In the genomic region with DNA sequence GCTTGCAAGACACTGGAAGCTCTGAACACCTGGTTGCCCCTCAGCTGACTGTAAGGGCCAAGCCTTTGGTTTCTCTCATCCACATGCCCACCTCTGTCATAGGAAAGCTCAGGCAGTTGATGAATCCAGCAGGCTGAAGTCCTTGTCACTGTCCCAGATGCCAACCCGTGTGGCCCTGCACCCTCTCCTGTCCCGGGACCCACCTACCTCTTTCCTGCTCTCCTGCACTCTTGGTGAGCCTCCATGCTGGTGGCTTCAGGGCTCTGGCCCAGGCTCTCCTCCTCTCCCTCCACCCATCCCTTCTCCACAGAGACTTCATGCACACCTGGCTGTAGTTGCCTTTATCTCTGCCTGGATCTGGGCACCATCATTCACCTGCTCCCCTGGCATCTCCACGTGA, we compare ENCODE assay signal across 1 cellular context.
TF ChIP-seq lines count a peak whose summit lies in the region.

No MANE protein-coding gene starts in this region.

TF ChIP-seq in GM12878, 131 proteins besides CTCF, POLR2A, EP300 and RAD21:
- no peak for TF ChIP-seq SREBF1 (IDR thresholded peaks at IDR 0.05; ENCODE audit: low read length)
- no peak for TF ChIP-seq NBN (IDR thresholded peaks at IDR 0.05)
- no peak for TF ChIP-seq MTA2 (IDR thresholded peaks at IDR 0.05; ENCODE audit: low read depth)
- TF ChIP-seq BACH1 (IDR thresholded peaks at IDR 0.05; ENCODE audit: borderline replicate concordance), result no peak
- TF ChIP-seq, protein P1, sequence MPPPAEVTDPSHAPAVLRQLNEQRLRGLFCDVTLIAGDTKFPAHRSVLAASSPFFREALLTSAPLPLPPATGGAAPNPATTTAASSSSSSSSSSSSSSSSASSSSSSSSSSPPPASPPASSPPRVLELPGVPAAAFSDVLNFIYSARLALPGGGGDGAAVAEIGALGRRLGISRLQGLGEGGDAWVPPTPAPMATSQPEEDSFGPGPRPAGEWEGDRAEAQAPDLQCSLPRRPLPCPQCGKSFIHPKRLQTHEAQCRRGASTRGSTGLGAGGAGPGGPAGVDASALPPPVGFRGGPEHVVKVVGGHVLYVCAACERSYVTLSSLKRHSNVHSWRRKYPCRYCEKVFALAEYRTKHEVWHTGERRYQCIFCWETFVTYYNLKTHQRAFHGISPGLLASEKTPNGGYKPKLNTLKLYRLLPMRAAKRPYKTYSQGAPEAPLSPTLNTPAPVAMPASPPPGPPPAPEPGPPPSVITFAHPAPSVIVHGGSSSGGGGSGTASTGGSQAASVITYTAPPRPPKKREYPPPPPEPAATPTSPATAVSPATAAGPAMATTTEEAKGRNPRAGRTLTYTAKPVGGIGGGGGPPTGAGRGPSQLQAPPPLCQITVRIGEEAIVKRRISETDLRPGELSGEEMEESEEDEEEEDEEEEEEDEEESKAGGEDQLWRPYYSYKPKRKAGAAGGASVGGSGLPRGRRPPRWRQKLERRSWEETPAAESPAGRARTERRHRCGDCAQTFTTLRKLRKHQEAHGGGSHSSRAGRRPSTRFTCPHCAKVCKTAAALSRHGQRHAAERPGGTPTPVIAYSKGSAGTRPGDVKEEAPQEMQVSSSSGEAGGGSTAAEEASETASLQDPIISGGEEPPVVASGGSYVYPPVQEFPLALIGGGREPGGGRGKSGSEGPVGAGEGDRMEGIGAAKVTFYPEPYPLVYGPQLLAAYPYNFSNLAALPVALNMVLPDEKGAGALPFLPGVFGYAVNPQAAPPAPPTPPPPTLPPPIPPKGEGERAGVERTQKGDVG (CRISPR knock-in tag; IDR thresholded peaks at IDR 0.05), result no peak
- TF ChIP-seq KAT2A (conservative IDR thresholded peaks at IDR 0.05; ENCODE audit: control insufficient read depth, low read depth, low read length), result no peak
- TF ChIP-seq CEBPB (IDR thresholded peaks at IDR 0.05; ENCODE audit: borderline replicate concordance in 1 of 2, low read depth in 2 of 2, low read length in 2 of 2), result no peak
- TF ChIP-seq POU2F2 (IDR thresholded peaks at IDR 0.05; ENCODE audit: borderline replicate concordance, low read depth, low read length), result no peak
- no peak for TF ChIP-seq SMC3 (IDR thresholded peaks at IDR 0.05; ENCODE audit: borderline replicate concordance, low read length)
- no peak for TF ChIP-seq MAX (IDR thresholded peaks at IDR 0.05; ENCODE audit: low read depth, low read length)
- no peak for TF ChIP-seq CBX3 (IDR thresholded peaks at IDR 0.05; ENCODE audit: borderline replicate concordance, low read depth)
- TF ChIP-seq, protein P2, sequence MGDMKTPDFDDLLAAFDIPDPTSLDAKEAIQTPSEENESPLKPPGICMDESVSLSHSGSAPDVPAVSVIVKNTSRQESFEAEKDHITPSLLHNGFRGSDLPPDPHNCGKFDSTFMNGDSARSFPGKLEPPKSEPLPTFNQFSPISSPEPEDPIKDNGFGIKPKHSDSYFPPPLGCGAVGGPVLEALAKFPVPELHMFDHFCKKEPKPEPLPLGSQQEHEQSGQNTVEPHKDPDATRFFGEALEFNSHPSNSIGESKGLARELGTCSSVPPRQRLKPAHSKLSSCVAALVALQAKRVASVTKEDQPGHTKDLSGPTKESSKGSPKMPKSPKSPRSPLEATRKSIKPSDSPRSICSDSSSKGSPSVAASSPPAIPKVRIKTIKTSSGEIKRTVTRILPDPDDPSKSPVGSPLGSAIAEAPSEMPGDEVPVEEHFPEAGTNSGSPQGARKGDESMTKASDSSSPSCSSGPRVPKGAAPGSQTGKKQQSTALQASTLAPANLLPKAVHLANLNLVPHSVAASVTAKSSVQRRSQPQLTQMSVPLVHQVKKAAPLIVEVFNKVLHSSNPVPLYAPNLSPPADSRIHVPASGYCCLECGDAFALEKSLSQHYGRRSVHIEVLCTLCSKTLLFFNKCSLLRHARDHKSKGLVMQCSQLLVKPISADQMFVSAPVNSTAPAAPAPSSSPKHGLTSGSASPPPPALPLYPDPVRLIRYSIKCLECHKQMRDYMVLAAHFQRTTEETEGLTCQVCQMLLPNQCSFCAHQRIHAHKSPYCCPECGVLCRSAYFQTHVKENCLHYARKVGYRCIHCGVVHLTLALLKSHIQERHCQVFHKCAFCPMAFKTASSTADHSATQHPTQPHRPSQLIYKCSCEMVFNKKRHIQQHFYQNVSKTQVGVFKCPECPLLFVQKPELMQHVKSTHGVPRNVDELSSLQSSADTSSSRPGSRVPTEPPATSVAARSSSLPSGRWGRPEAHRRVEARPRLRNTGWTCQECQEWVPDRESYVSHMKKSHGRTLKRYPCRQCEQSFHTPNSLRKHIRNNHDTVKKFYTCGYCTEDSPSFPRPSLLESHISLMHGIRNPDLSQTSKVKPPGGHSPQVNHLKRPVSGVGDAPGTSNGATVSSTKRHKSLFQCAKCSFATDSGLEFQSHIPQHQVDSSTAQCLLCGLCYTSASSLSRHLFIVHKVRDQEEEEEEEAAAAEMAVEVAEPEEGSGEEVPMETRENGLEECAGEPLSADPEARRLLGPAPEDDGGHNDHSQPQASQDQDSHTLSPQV (IDR thresholded peaks at IDR 0.05), result no peak
- TF ChIP-seq IRF4 (IDR thresholded peaks at IDR 0.05; ENCODE audit: low read depth, low read length), result no peak
- no peak for TF ChIP-seq CEBPZ (IDR thresholded peaks at IDR 0.05; ENCODE audit: low read depth, low read length)
- no peak for TF ChIP-seq PAX5 (IDR thresholded peaks at IDR 0.05; ENCODE audit: borderline replicate concordance, low read depth, low read length)
- no peak for TF ChIP-seq CBFB (IDR thresholded peaks at IDR 0.05; ENCODE audit: low read depth)
- TF ChIP-seq, protein P3, sequence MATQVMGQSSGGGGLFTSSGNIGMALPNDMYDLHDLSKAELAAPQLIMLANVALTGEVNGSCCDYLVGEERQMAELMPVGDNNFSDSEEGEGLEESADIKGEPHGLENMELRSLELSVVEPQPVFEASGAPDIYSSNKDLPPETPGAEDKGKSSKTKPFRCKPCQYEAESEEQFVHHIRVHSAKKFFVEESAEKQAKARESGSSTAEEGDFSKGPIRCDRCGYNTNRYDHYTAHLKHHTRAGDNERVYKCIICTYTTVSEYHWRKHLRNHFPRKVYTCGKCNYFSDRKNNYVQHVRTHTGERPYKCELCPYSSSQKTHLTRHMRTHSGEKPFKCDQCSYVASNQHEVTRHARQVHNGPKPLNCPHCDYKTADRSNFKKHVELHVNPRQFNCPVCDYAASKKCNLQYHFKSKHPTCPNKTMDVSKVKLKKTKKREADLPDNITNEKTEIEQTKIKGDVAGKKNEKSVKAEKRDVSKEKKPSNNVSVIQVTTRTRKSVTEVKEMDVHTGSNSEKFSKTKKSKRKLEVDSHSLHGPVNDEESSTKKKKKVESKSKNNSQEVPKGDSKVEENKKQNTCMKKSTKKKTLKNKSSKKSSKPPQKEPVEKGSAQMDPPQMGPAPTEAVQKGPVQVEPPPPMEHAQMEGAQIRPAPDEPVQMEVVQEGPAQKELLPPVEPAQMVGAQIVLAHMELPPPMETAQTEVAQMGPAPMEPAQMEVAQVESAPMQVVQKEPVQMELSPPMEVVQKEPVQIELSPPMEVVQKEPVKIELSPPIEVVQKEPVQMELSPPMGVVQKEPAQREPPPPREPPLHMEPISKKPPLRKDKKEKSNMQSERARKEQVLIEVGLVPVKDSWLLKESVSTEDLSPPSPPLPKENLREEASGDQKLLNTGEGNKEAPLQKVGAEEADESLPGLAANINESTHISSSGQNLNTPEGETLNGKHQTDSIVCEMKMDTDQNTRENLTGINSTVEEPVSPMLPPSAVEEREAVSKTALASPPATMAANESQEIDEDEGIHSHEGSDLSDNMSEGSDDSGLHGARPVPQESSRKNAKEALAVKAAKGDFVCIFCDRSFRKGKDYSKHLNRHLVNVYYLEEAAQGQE (IDR thresholded peaks at IDR 0.05; ENCODE audit: low read depth, low read length), result no peak
